In the genomic region with DNA sequence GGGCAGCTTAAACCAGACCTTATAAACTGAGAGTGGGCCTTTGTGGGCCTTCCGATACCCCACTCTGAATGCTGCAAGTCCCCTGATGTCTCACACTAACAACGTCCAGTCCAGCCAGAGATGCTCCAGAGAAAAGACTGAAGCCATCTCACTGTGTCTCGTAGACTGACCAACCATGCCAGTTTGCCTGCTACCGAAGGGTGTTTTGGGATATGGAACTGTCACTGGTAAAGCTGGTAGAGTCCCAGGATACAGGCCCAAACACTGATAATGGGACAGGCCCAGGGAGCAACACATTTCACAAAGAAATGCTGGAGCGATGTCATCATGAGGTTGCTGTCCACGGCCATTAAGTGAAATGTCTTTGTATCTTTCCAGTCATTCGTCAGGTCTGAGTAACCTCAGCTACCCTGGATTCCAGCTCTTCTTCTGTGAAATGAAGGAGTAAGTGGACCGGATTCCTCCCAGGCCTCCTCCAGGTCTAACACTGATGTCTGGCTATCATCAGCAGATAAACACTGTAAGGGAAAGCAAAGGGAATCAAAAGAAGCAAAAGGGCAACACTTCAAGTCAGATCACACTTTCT, we compare ENCODE assay signal across 22 cellular contexts.
DNase-seq lines count a peak whose midpoint lies in the region; FAIRE-seq and TF ChIP-seq lines count a peak whose summit lies in the region.
"Had no signal": no experiment of that assay in that cellular context is flagged by ENCODE, and none has a peak within 500 bp of the region (broad histone marks: within the 10 kb centered on the region; RNA-seq: fewer than 3 reads in every experiment).

No MANE protein-coding gene starts in this region.

- H3K9ac ChIP-seq in H1 (replicated peaks in 1 of 4; ENCODE audit: extremely low read depth in 1 of 4, low read depth in 3 of 4, low read length in 3 of 4) (no peak overlapping the region), trophoblast cell (ENCODE audit: low read length) (no peak overlapping the region)
- H3K9ac ChIP-seq: BLaER1 had no signal

- H3K4ac ChIP-seq in H1 (replicated peaks; ENCODE audit: insufficient read length, low read depth, low read length) (no peak overlapping the region), trophoblast cell (ENCODE audit: low read depth, low read length) (no peak overlapping the region)

- H4K8ac ChIP-seq in H1 (ENCODE audit: extremely low read depth, insufficient read depth, low read length) (peak overlapping the region; percentile 1; the same call in 1 of the 2 replicates), trophoblast cell (ENCODE audit: low read depth, low read length) (no peak overlapping the region)

- no peak overlapping the region for H3K27ac ChIP-seq in H1 (ENCODE audit: low read depth, low read length)
- peak overlapping the region; percentile 74 for H3K27ac ChIP-seq in mesodermal cell (ENCODE audit: low read depth, low read length, severe bottlenecking)
- H3K27ac ChIP-seq in trophoblast cell (ENCODE audit: low read depth, low read length): peak overlapping the region; percentile 4
- H3K27ac ChIP-seq: BLaER1, C4-2B had no signal

- H3K4me2 ChIP-seq in H1 (ENCODE audit: insufficient read depth in 1 of 2, low read depth in 2 of 2, low read length in 2 of 2): no peak overlapping the region
- H3K4me2 ChIP-seq in trophoblast cell (ENCODE audit: low read length): no peak overlapping the region
- H3K4me2 ChIP-seq: BLaER1, GM23338 had no signal

- DNase-seq in SK-N-DZ (ENCODE audit: low spot score) (peak; percentile 72), H1 (ENCODE audit: low read depth in 1 of 2, low spot score in 2 of 2) (no peak), trophoblast cell (no peak), GM19240 (ENCODE audit: insufficient read length, low spot score) (no peak), CD1c-positive myeloid dendritic cell (ENCODE audit: extremely low spot score) (no peak), ureter (ENCODE audit: low spot score) (no peak)
- no peak for DNase-seq in stimulated activated CD4-positive, alpha-beta T cell treated with anti-CD3 and anti-CD28 coated beads, Interleukin-2, amount 100 ng/mL, for 24 hours
- DNase-seq: CD4-positive, alpha-beta T cell; CD8-positive, alpha-beta memory T cell; DMS 273 treated with DMSO at 0.1 percent for 48 hours; DMS79; EL; GDM1; HCEC 1CT had no signal

- no peaks in the 10 kb centered on the region for H3K79me1 ChIP-seq in H1 (ENCODE audit: low read depth, low read length)
- H3K79me1 ChIP-seq in trophoblast cell (ENCODE audit: low read length): no peaks in the 10 kb centered on the region

- FAIRE-seq in H1 (lab: Jason Lieb, UNC): no peak
- FAIRE-seq: D721Med, GM12878, GM19239, H54 had no signal

- no peak for TF ChIP-seq EP300 in H1 (IDR thresholded peaks at IDR 0.05; ENCODE audit: borderline replicate concordance in 1 of 2, low read depth in 2 of 2, low read length in 2 of 2)

- H2BK120ac ChIP-seq in H1 (replicated peaks; ENCODE audit: low read depth, low read length) (no peak overlapping the region), trophoblast cell (ENCODE audit: insufficient read depth, low read length, poor library complexity) (no peak overlapping the region)

- 93% methylated on average over 8 of the region's 8 CpGs; no CpG with 5 or more reads in 1 of the 2 experiments for WGBS in H1 (ENCODE audit: extremely low coverage in 1 of 2, insufficient coverage in 1 of 2, insufficient read length in 1 of 2, insufficient replicate concordance in 2 of 2, low coverage in 1 of 2, low lambda C conversion rate in 2 of 2, missing lambda C conversion rate in 1 of 2), 2 experiments
- WGBS in mesodermal cell (ENCODE audit: insufficient coverage in 2 of 2), 2 experiments: 89 to 91% methylated on average over 7 of the region's 8 CpGs
- WGBS in trophoblast cell (ENCODE audit: extremely low coverage, insufficient coverage, insufficient read length): no CpG with 5 or more reads among the region's 8 CpGs

- H3K18ac ChIP-seq in H1 (ENCODE audit: extremely low read depth, low read length) (no peak overlapping the region), trophoblast cell (ENCODE audit: low read length) (no peak overlapping the region)

- no peaks in the 10 kb centered on the region; a peak in 1 of 4 replicates for H3K9me3 ChIP-seq in H1 (ENCODE audit: insufficient read depth in 2 of 2, low read depth in 1 of 2, low read length in 1 of 2)
- H3K9me3 ChIP-seq in mesodermal cell (ENCODE audit: control insufficient read depth, low read length): no peaks in the 10 kb centered on the region
- no peaks in the 10 kb centered on the region for H3K9me3 ChIP-seq in trophoblast cell (ENCODE audit: insufficient read depth, low read depth, low read length)
- H3K9me3 ChIP-seq: BLaER1 had no signal

- H2AK5ac ChIP-seq in H1 (ENCODE audit: low read depth, low read length) (no peak overlapping the region), trophoblast cell (ENCODE audit: low read length) (no peak overlapping the region)

- no peaks in the 10 kb centered on the region for H3K4me1 ChIP-seq in H1 (replicated peaks in 1 of 4; ENCODE audit: control insufficient read depth in 3 of 4, insufficient read depth in 4 of 4, low read length in 3 of 4)
- no peaks in the 10 kb centered on the region for H3K4me1 ChIP-seq in mesodermal cell (ENCODE audit: control insufficient read depth, insufficient read depth, low read length, poor library complexity, severe bottlenecking)
- no peaks in the 10 kb centered on the region for H3K4me1 ChIP-seq in trophoblast cell (ENCODE audit: control insufficient read depth in 1 of 2, insufficient read depth in 2 of 2, low read length in 2 of 2)
- H3K4me1 ChIP-seq: BLaER1 had no signal

- H3K14ac ChIP-seq in H1 (ENCODE audit: insufficient read length): no peak overlapping the region
- no peak overlapping the region for H3K14ac ChIP-seq in trophoblast cell (ENCODE audit: low read length)

- no peak overlapping the region for H3K23ac ChIP-seq in H1 (ENCODE audit: insufficient read length)
- no peak overlapping the region for H3K23ac ChIP-seq in trophoblast cell (ENCODE audit: low read length)

- TF ChIP-seq POLR2A in H1 (IDR thresholded peaks at IDR 0.05; ENCODE audit: control extremely low read depth in 1 of 2, low read depth in 2 of 2, low read length in 2 of 2): no peak

- no peak overlapping the region for H4K5ac ChIP-seq in H1 (ENCODE audit: insufficient read length, low read depth, low read length)

- H2AFZ ChIP-seq in H1 (ENCODE audit: low read length) (peak overlapping the region; percentile 45; the same call in 1 of the 2 replicates), trophoblast cell (ENCODE audit: insufficient read depth, low read length, poor library complexity) (no peak overlapping the region)

- CTCF ChIA-PET in H1 (lab: Charles Lee; ENCODE audit: partially characterized antibody): interaction anchor here (1.1 to 2.2 kb wide), 4 partner anchors 9 to 305 kb away, joined by 3 to 10 read pairs (median 4); no protein-coding TSS in a partner anchor

- H2BK20ac ChIP-seq in H1 (ENCODE audit: low read length): no peak overlapping the region

- no peaks in the 10 kb centered on the region for H3K36me3 ChIP-seq in H1 (ENCODE audit: control insufficient read depth in 2 of 4, insufficient read depth in 4 of 4, low read length in 3 of 4)
- no peaks in the 10 kb centered on the region for H3K36me3 ChIP-seq in mesodermal cell (ENCODE audit: control insufficient read depth, insufficient read depth, low read length)
- H3K36me3 ChIP-seq in trophoblast cell (ENCODE audit: control insufficient read depth in 1 of 2, insufficient read depth in 2 of 2, low read length in 2 of 2): no peaks in the 10 kb centered on the region
- H3K36me3 ChIP-seq: BLaER1 had no signal

- H3K27me3 ChIP-seq in H1 (replicated peaks in 1 of 4; ENCODE audit: control insufficient read depth in 3 of 4, extremely low read depth in 1 of 4, insufficient read depth in 3 of 4, low read length in 3 of 4): no peaks in the 10 kb centered on the region
- no peaks in the 10 kb centered on the region for H3K27me3 ChIP-seq in trophoblast cell (ENCODE audit: insufficient read depth, low read length)
- H3K27me3 ChIP-seq: BLaER1 had no signal

- TF ChIP-seq CTCF in H1 (IDR thresholded peaks at IDR 0.05; ENCODE audit: control extremely low read depth in 1 of 3, insufficient read depth in 1 of 3, low read depth in 1 of 3, low read length in 3 of 3): no peak

- POLR2A ChIA-PET in H1 (lab: Charles Lee; ENCODE audit: partially characterized antibody): no interaction called here

- no peaks in the 10 kb centered on the region for H3K79me2 ChIP-seq in H1 (ENCODE audit: control insufficient read depth in 1 of 2, insufficient read depth in 2 of 2, low read length in 2 of 2)
- H3K79me2 ChIP-seq in trophoblast cell (ENCODE audit: control insufficient read depth, insufficient read depth, low read length, poor library complexity): no peaks in the 10 kb centered on the region

- H3K56ac ChIP-seq in H1 (replicated peaks; ENCODE audit: insufficient read length, low read depth, low read length): no peak overlapping the region

- no peaks in the 10 kb centered on the region for H4K20me1 ChIP-seq in H1 (replicated peaks in 1 of 2; ENCODE audit: control insufficient read depth in 1 of 2, insufficient read depth in 2 of 2, low read length in 2 of 2)
- H4K20me1 ChIP-seq: BLaER1 had no signal

- H3K4me3 ChIP-seq in H1 (ENCODE audit: extremely low read depth in 1 of 4, insufficient read depth in 2 of 4, low read depth in 3 of 4, low read length in 4 of 4) (no peak overlapping the region), mesodermal cell (ENCODE audit: extremely low read depth, insufficient read depth, low read length, poor library complexity, severe bottlenecking) (no peak overlapping the region), trophoblast cell (ENCODE audit: low read depth, low read length) (no peak overlapping the region)
- H3K4me3 ChIP-seq: BLaER1, GM12878, GM23338 had no signal

- H4K91ac ChIP-seq in H1 (replicated peaks; ENCODE audit: insufficient read length, low read length) (no peak overlapping the region), trophoblast cell (ENCODE audit: low read depth, low read length) (peak overlapping the region; percentile 2)

- H2BK12ac ChIP-seq in H1 (ENCODE audit: low read depth, low read length) (no peak overlapping the region), trophoblast cell (ENCODE audit: low read length) (no peak overlapping the region)

- H4K12ac ChIP-seq in trophoblast cell (ENCODE audit: low read depth, low read length): no peak overlapping the region

- H2BK5ac ChIP-seq in H1 (ENCODE audit: low read depth, low read length) (no peak overlapping the region), trophoblast cell (ENCODE audit: low read depth, low read length, poor library complexity) (no peak overlapping the region)

- no peak for TF ChIP-seq RAD21 in H1 (IDR thresholded peaks at IDR 0.05 in 1 of 2, conservative IDR thresholded peaks at IDR 0.05 in 1 of 2; ENCODE audit: low read depth in 2 of 2, low read length in 2 of 2)

- H3K23me2 ChIP-seq in H1 (ENCODE audit: low read depth, low read length): 0 out of 2 replicates have a peak, but pooled peaks cover 2% of the 10 kb centered on the region

- no peak overlapping the region for H2BK15ac ChIP-seq in H1 (ENCODE audit: low read length)

TF ChIP-seq in H1, 55 proteins besides CTCF, POLR2A, EP300 and RAD21 (continues in another document):
- TF ChIP-seq MAFK (IDR thresholded peaks at IDR 0.05; ENCODE audit: low read depth, low read length): no peak
- TF ChIP-seq TAF7 (optimal IDR thresholded peaks at IDR 0.05; ENCODE audit: borderline replicate concordance, low read depth, low read length): no peak
- TF ChIP-seq RXRA (IDR thresholded peaks at IDR 0.05; ENCODE audit: insufficient read depth, low read depth, low read length): no peak
